In genomic region chr5:3619584-3619983, GRCh38 we compare ENCODE assay signal across 21 cellular contexts. TPM values are rescaled to one million over a fixed set of nuclear protein-coding genes. Genes with fewer than 3 reads are reported as not detected.
DNase-seq lines count a peak whose midpoint lies in the region; ATAC-seq and TF ChIP-seq lines count a peak whose summit lies in the region.
"Had no signal": no experiment of that assay in that cellular context is flagged by ENCODE, and none has a peak within 500 bp of the region (broad histone marks: within the 10 kb centered on the region; RNA-seq: fewer than 3 reads in every experiment).

No MANE protein-coding gene starts in this region.

- no peak for TF ChIP-seq CTCF in left lung (IDR thresholded peaks at IDR 0.05)

- peak; percentile 59 for DNase-seq in AG20443 (ENCODE audit: low spot score)
- DNase-seq in HT1080 (ENCODE audit: low read depth): peak; percentile 28
- DNase-seq in left lung: no peak
- no peak for DNase-seq in effector memory CD8-positive, alpha-beta T cell
- DNase-seq in activated naive CD4-positive, alpha-beta T cell treated with anti-CD3 and anti-CD28 coated beads for 36 hours: no peak
- DNase-seq in activated CD4-positive, alpha-beta T cell treated with anti-CD3 and anti-CD28 coated beads for 1 hour: no peak
- DNase-seq in NCI-H2029 (lab: John Stamatoyannopoulos, UW): no peak
- DNase-seq: 8988T; ACHN; CD4-positive, alpha-beta T cell; CD8-positive, alpha-beta memory T cell; DMS 273 treated with DMSO at 0.1 percent for 48 hours; DMS79; GF-D8; GOT3; HFFc6 had no signal

- H3K36me3 ChIP-seq in BLaER1 treated with 17β-estradiol and CSF1 and Interleukin-3, amounts not matched to agents 10 nM and 100 nM: peaks cover 0 to 28% (median 12%) of the 10 kb centered on the region in 11 experiments; a peak in 12 of 22 replicates
- H3K36me3 ChIP-seq in left lung: no peaks in the 10 kb centered on the region
- H3K36me3 ChIP-seq: HAP-1 had no signal

- H3K27me3 Mint-ChIP-seq in effector memory CD8-positive, alpha-beta T cell: no peaks in the 10 kb centered on the region
- H3K27me3 Mint-ChIP-seq in activated naive CD4-positive, alpha-beta T cell treated with anti-CD3 and anti-CD28 coated beads for 36 hours (ENCODE audit: low read depth): no peaks in the 10 kb centered on the region
- H3K27me3 Mint-ChIP-seq: CD8-positive, alpha-beta memory T cell had no signal

- H3K36me3 Mint-ChIP-seq in effector memory CD8-positive, alpha-beta T cell (ENCODE audit: insufficient read depth): no peaks in the 10 kb centered on the region
- H3K36me3 Mint-ChIP-seq in activated naive CD4-positive, alpha-beta T cell treated with anti-CD3 and anti-CD28 coated beads for 36 hours (ENCODE audit: low read depth): no peaks in the 10 kb centered on the region
- H3K36me3 Mint-ChIP-seq: CD14-positive monocyte; CD8-positive, alpha-beta memory T cell had no signal

- H3K27ac ChIP-seq in BLaER1 treated with 17β-estradiol and CSF1 and Interleukin-3, amounts not matched to agents 10 nM and 100 nM: peak overlapping the region in 2 of 11 experiments; percentile 11 to 14; a peak in 2 of 22 replicates
- H3K27ac ChIP-seq in left lung: no peak overlapping the region
- H3K27ac ChIP-seq: A549 had no signal

- no peaks in the 10 kb centered on the region for H3K27me3 ChIP-seq in BLaER1 treated with 17β-estradiol and CSF1 and Interleukin-3, amounts not matched to agents 10 nM and 100 nM
- no peaks in the 10 kb centered on the region for H3K27me3 ChIP-seq in left lung

- peak overlapping the region in 9 of 11 experiments; percentile 1 to 80 (median 54); a peak in 12 of 22 replicates for H3K4me2 ChIP-seq in BLaER1 treated with 17β-estradiol and CSF1 and Interleukin-3, amounts not matched to agents 10 nM and 100 nM
- H3K4me2 ChIP-seq: A549 had no signal

- peaks cover 21 to 37% (median 26%) of the 10 kb centered on the region in 10 experiments for H3K4me1 ChIP-seq in BLaER1 treated with 17β-estradiol and CSF1 and Interleukin-3, amounts not matched to agents 10 nM and 100 nM
- no peaks in the 10 kb centered on the region for H3K4me1 ChIP-seq in left lung
- H3K4me1 ChIP-seq: A549, HAP-1 had no signal

- intact Hi-C loops in left lung (cut with DNase I): no loop called here
- intact Hi-C loops in activated naive CD4-positive, alpha-beta T cell treated with anti-CD3 and anti-CD28 coated beads for 36 hours (cut with micrococcal nuclease): no loop called here

- no peak overlapping the region for H3K4me3 Mint-ChIP-seq in effector memory CD8-positive, alpha-beta T cell
- H3K4me3 Mint-ChIP-seq in activated naive CD4-positive, alpha-beta T cell treated with anti-CD3 and anti-CD28 coated beads for 36 hours: no peak overlapping the region
- H3K4me3 Mint-ChIP-seq: CD14-positive monocyte; CD4-positive, alpha-beta T cell; CD8-positive, alpha-beta memory T cell; HFFc6 had no signal

- CTCF ChIA-PET in activated naive CD4-positive, alpha-beta T cell treated with anti-CD3 and anti-CD28 coated beads for 36 hours (lab: Charles Lee): no interaction called here

- no peaks in the 10 kb centered on the region for H3K9me3 ChIP-seq in BLaER1 treated with 17β-estradiol and CSF1 and Interleukin-3, amounts not matched to agents 10 nM and 100 nM (replicated peaks in 1 of 11)
- H3K9me3 ChIP-seq in left lung: no peaks in the 10 kb centered on the region
- H3K9me3 ChIP-seq: A549, HAP-1 had no signal

- no peak overlapping the region for H3K27ac Mint-ChIP-seq in effector memory CD8-positive, alpha-beta T cell
- no peak overlapping the region for H3K27ac Mint-ChIP-seq in activated naive CD4-positive, alpha-beta T cell treated with anti-CD3 and anti-CD28 coated beads for 36 hours
- H3K27ac Mint-ChIP-seq: CD14-positive monocyte; CD4-positive, alpha-beta T cell; CD8-positive, alpha-beta memory T cell; HFFc6 had no signal

- H3K4me3 ChIP-seq in BLaER1 treated with 17β-estradiol and CSF1 and Interleukin-3, amounts not matched to agents 10 nM and 100 nM: no peak overlapping the region
- no peak overlapping the region for H3K4me3 ChIP-seq in left lung
- H3K4me3 ChIP-seq: A549, HAP-1 had no signal

- peak; percentile 31 for ATAC-seq in left lung
- ATAC-seq in effector memory CD8-positive, alpha-beta T cell (replicated peaks): no peak
- ATAC-seq: A549 had no signal

- H3K9ac ChIP-seq in BLaER1 treated with 17β-estradiol and CSF1 and Interleukin-3, amounts not matched to agents 10 nM and 100 nM: no peak overlapping the region

- H3K4me1 Mint-ChIP-seq in effector memory CD8-positive, alpha-beta T cell (ENCODE audit: low read depth in 2 of 2): no peaks in the 10 kb centered on the region
- H3K4me1 Mint-ChIP-seq in activated naive CD4-positive, alpha-beta T cell treated with anti-CD3 and anti-CD28 coated beads for 36 hours (ENCODE audit: low read depth): no peaks in the 10 kb centered on the region
- H3K4me1 Mint-ChIP-seq: CD14-positive monocyte; CD8-positive, alpha-beta memory T cell had no signal

- H4K20me1 ChIP-seq in BLaER1 treated with 17β-estradiol and CSF1 and Interleukin-3, amounts not matched to agents 10 nM and 100 nM: no peaks in the 10 kb centered on the region; a peak in 1 of 22 replicates

- peaks cover 10 to 27% of the 10 kb centered on the region in 2 donors for H3K9me3 Mint-ChIP-seq in effector memory CD8-positive, alpha-beta T cell
- no peaks in the 10 kb centered on the region for H3K9me3 Mint-ChIP-seq in activated naive CD4-positive, alpha-beta T cell treated with anti-CD3 and anti-CD28 coated beads for 36 hours
- H3K9me3 Mint-ChIP-seq: CD4-positive, alpha-beta T cell had no signal

RNA-seq across cellular contexts. Expression of gene IRX1, which starts 24.0 kb away (rescaled TPM):
- total RNA-seq in HT1080 (2014; rRNA removed; shearing (Covaris generic)): 0.63 and 1.1 TPM in 2 replicates
- polyA plus RNA-seq in HT1080 (2015; cell fraction: cytosol; rRNA removed): 3.0 and 5.3 TPM in 2 replicates
- polyA plus RNA-seq in HT1080 (2015; cell fraction: nucleus; rRNA removed): 3.5 and 4.4 TPM in 2 replicates
- 10 to 100 TPM in 1 of 2 donors, 1 to 10 TPM in 1; 4.0 to 18.3 TPM for total RNA-seq in left lung
- total RNA-seq in activated naive CD4-positive, alpha-beta T cell treated with anti-CD3 and anti-CD28 coated beads for 36 hours: not detected
- total RNA-seq: CD4-positive, alpha-beta T cell; CD8-positive, alpha-beta memory T cell; G401; HFFc6 had no signal
- polyA plus RNA-seq: A549; CD14-positive monocyte; CD8-positive, alpha-beta memory T cell had no signal

Comparison
In these comparisons a context has a peak if more than half of its experiments do, and no peak if none do; other contexts are left out.
1. DNase-seq: peak in AG20443 (single experiment) and HT1080 (single experiment); none in left lung (0 of 2), effector memory CD8-positive, alpha-beta T cell (0 of 3), activated naive CD4-positive, alpha-beta T cell treated with anti-CD3 and anti-CD28 coated beads for 36 hours (single experiment), activated CD4-positive, alpha-beta T cell treated with anti-CD3 and anti-CD28 coated beads for 1 hour (single experiment) and NCI-H2029 (single experiment).